Comparison of ENCODE assay signal across 16 cellular contexts in the genomic region with DNA sequence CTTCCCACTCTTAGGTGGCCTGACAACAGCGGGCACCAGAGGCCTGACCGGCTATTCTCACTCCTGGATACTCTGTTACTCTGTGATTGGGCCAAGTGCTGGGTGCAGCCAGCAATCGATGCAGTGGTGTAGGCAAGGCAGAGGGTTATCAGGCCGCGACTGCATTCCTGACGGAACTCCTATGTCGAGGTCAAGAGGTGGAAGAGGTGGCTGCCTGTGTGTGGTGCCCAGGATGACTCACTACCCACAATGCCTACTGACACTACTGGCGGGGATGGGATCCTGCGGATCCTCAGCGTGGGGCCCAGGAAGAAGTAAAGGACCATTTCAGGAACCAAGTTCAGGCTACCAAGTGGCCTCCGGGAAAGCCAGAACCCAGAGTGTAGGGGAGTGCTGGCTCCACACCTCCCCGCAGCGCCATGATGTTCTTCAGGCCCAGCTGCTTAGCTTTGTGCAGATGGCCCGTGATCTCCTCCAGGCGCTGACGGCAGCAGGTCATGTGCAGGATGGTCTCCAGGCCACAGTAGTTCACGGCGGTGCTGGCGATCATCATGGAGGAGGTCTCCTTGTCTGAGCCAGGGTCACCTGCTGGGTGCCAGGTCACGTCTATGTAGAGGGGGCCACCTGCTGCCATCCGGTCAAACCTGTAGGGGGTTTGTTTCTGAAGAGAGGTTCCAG. TPM values are rescaled to one million over a fixed set of nuclear protein-coding genes. Genes with fewer than 3 reads are reported as not detected.
A peak's percentile ranks its signal among the peaks of the same experiment; 100 is the strongest.
DNase-seq lines count a peak whose midpoint lies in the region; ATAC-seq and TF ChIP-seq lines count a peak whose summit lies in the region.
"Had no signal": no experiment of that assay in that cellular context is flagged by ENCODE, and none has a peak within 500 bp of the region (broad histone marks: within the 10 kb centered on the region; RNA-seq: fewer than 3 reads in every experiment).

No MANE protein-coding gene starts in this region.

- H3K9me3 Mint-ChIP-seq in T-helper 1 cell treated with Interleukin-12 subunit alpha and Interleukin-12 subunit beta and Interleukin-4 antibody, amounts not matched to agents 30 μg/mL and 1 μg/mL, for 36 hours = no peaks in the 10 kb centered on the region
- H3K9me3 Mint-ChIP-seq: activated CD4-positive, alpha-beta memory T cell treated with anti-CD3 and anti-CD28 coated beads for 36 hours; activated naive CD4-positive, alpha-beta T cell treated with anti-CD3 and anti-CD28 coated beads for 36 hours had no signal

- H3K27me3 ChIP-seq in right atrium auricular region (no peaks in the 10 kb centered on the region), tibial nerve (no peaks in the 10 kb centered on the region)
- H3K27me3 ChIP-seq: MG63, suprapubic skin had no signal

- H3K36me3 ChIP-seq in right atrium auricular region = peaks cover 32% of the 10 kb centered on the region
- H3K36me3 ChIP-seq in tibial nerve = peaks cover 0 to 40% (median 10%) of the 10 kb centered on the region in 3 donors
- H3K36me3 ChIP-seq: MG63 had no signal

- no peak for TF ChIP-seq POLR2A in tibial nerve (IDR thresholded peaks at IDR 0.05)

- peaks cover 0 to 88% of the 10 kb centered on the region in 2 donors for H3K4me1 ChIP-seq in right atrium auricular region
- H3K4me1 ChIP-seq in tibial nerve = peaks cover 0 to 88% (median 33%) of the 10 kb centered on the region in 4 donors

- H3K27ac Mint-ChIP-seq in T-helper 1 cell treated with Interleukin-12 subunit alpha and Interleukin-12 subunit beta and Interleukin-4 antibody, amounts not matched to agents 30 μg/mL and 1 μg/mL, for 36 hours = no peak overlapping the region
- H3K27ac Mint-ChIP-seq: activated CD4-positive, alpha-beta memory T cell treated with anti-CD3 and anti-CD28 coated beads for 36 hours; activated naive CD4-positive, alpha-beta T cell treated with anti-CD3 and anti-CD28 coated beads for 36 hours had no signal

- 79 to 80% methylated on average over 18 to 21 of the region's 21 CpGs for WGBS in tibial nerve, 2 donors

- peaks cover 33% of the 10 kb centered on the region for H3K4me1 Mint-ChIP-seq in T-helper 1 cell treated with Interleukin-12 subunit alpha and Interleukin-12 subunit beta and Interleukin-4 antibody, amounts not matched to agents 30 μg/mL and 1 μg/mL, for 36 hours (ENCODE audit: low read depth)

- H3K27ac ChIP-seq in right atrium auricular region (peak overlapping the region; percentile 96 to 98), tibial nerve (peak overlapping the region in 3 of 4 donors; percentile 10 to 94 (median 46))
- H3K27ac ChIP-seq: 22Rv1, HL-60, PC-9, suprapubic skin had no signal

- ATAC-seq in left colon = no peak

- H3K36me3 Mint-ChIP-seq in T-helper 1 cell treated with Interleukin-12 subunit alpha and Interleukin-12 subunit beta and Interleukin-4 antibody, amounts not matched to agents 30 μg/mL and 1 μg/mL, for 36 hours (ENCODE audit: low read depth) = peaks cover 16% of the 10 kb centered on the region

- peak overlapping the region; percentile 28 for H3K4me3 Mint-ChIP-seq in T-helper 1 cell treated with Interleukin-12 subunit alpha and Interleukin-12 subunit beta and Interleukin-4 antibody, amounts not matched to agents 30 μg/mL and 1 μg/mL, for 36 hours
- H3K4me3 Mint-ChIP-seq: activated CD4-positive, alpha-beta memory T cell treated with anti-CD3 and anti-CD28 coated beads for 36 hours; activated naive CD4-positive, alpha-beta T cell treated with anti-CD3 and anti-CD28 coated beads for 36 hours had no signal

- no peak for TF ChIP-seq EP300 in tibial nerve (IDR thresholded peaks at IDR 0.05)

- TF ChIP-seq CTCF in right atrium auricular region (IDR thresholded peaks at IDR 0.05) = no peak
- no peak for TF ChIP-seq CTCF in tibial nerve (IDR thresholded peaks at IDR 0.05)

- H3K9me3 ChIP-seq in right atrium auricular region = no peaks in the 10 kb centered on the region
- no peaks in the 10 kb centered on the region for H3K9me3 ChIP-seq in tibial nerve
- H3K9me3 ChIP-seq: MG63, suprapubic skin had no signal

- intact Hi-C loops in left colon (cut with DNase I, micrococcal nuclease) = no loop called here

- peak overlapping the region in 1 of 2 donors; percentile 75 for H3K4me3 ChIP-seq in right atrium auricular region
- peak overlapping the region in 1 of 4 donors; percentile 62 for H3K4me3 ChIP-seq in tibial nerve
- H3K4me3 ChIP-seq: MG63, PC-9, suprapubic skin had no signal

- no peak for DNase-seq in T-helper 1 cell
- no peak for DNase-seq in right atrium auricular region (ENCODE audit: low spot score)
- no peak for DNase-seq in tibial nerve (ENCODE audit: low spot score in 2 of 2)
- DNase-seq in left colon = no peak
- no peak for DNase-seq in activated naive CD4-positive, alpha-beta T cell (lab: John Stamatoyannopoulos, UW)
- DNase-seq: activated CD4-positive, alpha-beta memory T cell treated with anti-CD3 and anti-CD28 coated beads for 36 hours; activated naive CD4-positive, alpha-beta T cell treated with anti-CD3 and anti-CD28 coated beads for 36 hours; MG63; NCI-H2227 treated with DMSO at 0.1 percent for 48 hours; T-helper 9 cell had no signal

- no peaks in the 10 kb centered on the region for H3K27me3 Mint-ChIP-seq in T-helper 1 cell treated with Interleukin-12 subunit alpha and Interleukin-12 subunit beta and Interleukin-4 antibody, amounts not matched to agents 30 μg/mL and 1 μg/mL, for 36 hours (ENCODE audit: low read depth)
- H3K27me3 Mint-ChIP-seq: activated CD4-positive, alpha-beta memory T cell treated with anti-CD3 and anti-CD28 coated beads for 36 hours had no signal

RNA-seq across cellular contexts. Expression of a gene that starts 4.9 kb away (rescaled TPM):
- total RNA-seq in right atrium auricular region (10 to 100 TPM; 38.5 to 53.9 TPM), tibial nerve (10 to 100 TPM; 61.2 to 93.9 (median 69.9) TPM), left colon (10 to 100 TPM; 44.8 to 48.2 TPM)

RNA-seq across cellular contexts. Expression of a gene that starts 5.1 kb away (rescaled TPM):
- total RNA-seq in right atrium auricular region (10 to 100 TPM; 14.8 to 15.2 TPM), tibial nerve (10 to 100 TPM; 24.3 to 30.3 (median 25.6) TPM), left colon (10 to 100 TPM; 14.6 to 20.4 TPM)

RNA-seq across cellular contexts. Expression of a gene that starts 38.9 kb away (rescaled TPM):
- total RNA-seq in right atrium auricular region (1 to 10 TPM in 1 of 2 donors, under 1 TPM in 1; 0.85 to 1.7 TPM), tibial nerve (10 to 100 TPM in 1 of 4 donors, 1 to 10 TPM in 2, not detected in 1; 4.4 to 13.8 (median 5.1) TPM), left colon (not detected)
- total RNA-seq: activated CD4-positive, alpha-beta memory T cell treated with anti-CD3 and anti-CD28 coated beads for 36 hours; activated naive CD4-positive, alpha-beta T cell treated with anti-CD3 and anti-CD28 coated beads for 36 hours; PC-9 had no signal

RNA-seq across cellular contexts. Expression of a gene that starts 46.7 kb away (rescaled TPM):
- total RNA-seq in right atrium auricular region (over 10,000 TPM; 98,870 to 132,613 TPM), tibial nerve (1 to 10 TPM in 1 of 4 donors, not detected in 3; 3.0 TPM), left colon (not detected)
- total RNA-seq: activated CD4-positive, alpha-beta memory T cell treated with anti-CD3 and anti-CD28 coated beads for 36 hours; activated naive CD4-positive, alpha-beta T cell treated with anti-CD3 and anti-CD28 coated beads for 36 hours; fibroblast of lung; PC-9; suprapubic skin had no signal

RNA-seq across cellular contexts. Expression of a gene that starts 57.9 kb away (rescaled TPM):
- total RNA-seq in right atrium auricular region (over 10,000 TPM in 1 of 2 donors, 1,000 to 10,000 TPM in 1; 1,081 to 10,488 TPM), tibial nerve (not detected), left colon (not detected)
- total RNA-seq: activated CD4-positive, alpha-beta memory T cell treated with anti-CD3 and anti-CD28 coated beads for 36 hours; activated naive CD4-positive, alpha-beta T cell treated with anti-CD3 and anti-CD28 coated beads for 36 hours; fibroblast of lung; PC-9; suprapubic skin had no signal
